12 cellular contexts compared by ENCODE assay signal in genomic region chr9:136531186-136531903, GRCh38. TPM values are rescaled to one million over a fixed set of nuclear protein-coding genes. Genes with fewer than 3 reads are reported as not detected.
DNase-seq lines count a peak whose midpoint lies in the region; ATAC-seq, FAIRE-seq and TF ChIP-seq lines count a peak whose summit lies in the region.
"Had no signal": no experiment of that assay in that cellular context is flagged by ENCODE, and none has a peak within 500 bp of the region (broad histone marks: within the 10 kb centered on the region; RNA-seq: fewer than 3 reads in every experiment).

No MANE protein-coding gene starts in this region.

- no peak overlapping the region for H3T11ph ChIP-seq in H9 (ENCODE audit: low read length)

- peaks cover 6 to 8% of the 10 kb centered on the region in 2 experiments for H3K9me3 Mint-ChIP-seq in H9
- no peaks in the 10 kb centered on the region for H3K9me3 Mint-ChIP-seq in activated T-cell treated with anti-CD3 and anti-CD28 coated beads, Interleukin-2, amount 50 U/mL, for 72 hours

- no peak overlapping the region for H3K4ac ChIP-seq in H9 (ENCODE audit: low read depth, low read length)

- 0 out of 5 replicates have a peak overlapping the region, but pooled peaks of 1 of the 2 experiments have one; percentile 23 for H3K4me3 Mint-ChIP-seq in H9
- H3K4me3 Mint-ChIP-seq in activated T-cell treated with anti-CD3 and anti-CD28 coated beads, Interleukin-2, amount 50 U/mL, for 72 hours = peak overlapping the region; percentile 43 to 86
- H3K4me3 Mint-ChIP-seq: activated CD8-positive, alpha-beta memory T cell treated with anti-CD3 and anti-CD28 coated beads, Interleukin-2, amount 10 ng/mL, durations not matched to agents 7 days and 5 days had no signal

- H3K9me3 ChIP-seq in H9 (ENCODE audit: control insufficient read depth, low read depth, low read length) (no peaks in the 10 kb centered on the region), gastrocnemius medialis (no peaks in the 10 kb centered on the region), small intestine (ENCODE audit: control insufficient read depth, low read depth) (no peaks in the 10 kb centered on the region)

- no peak overlapping the region for H3K18ac ChIP-seq in H9 (ENCODE audit: insufficient read length, low read depth, low read length)

- WGBS in H9 (ENCODE audit: extremely low coverage, insufficient read length, low lambda C conversion rate) = no CpG with 5 or more reads among the region's 37 CpGs
- 65 to 73% (median 69%) methylated on average over 32 to 37 of the region's 37 CpGs for WGBS in small intestine, 3 donors

- no peak overlapping the region for H2BK5ac ChIP-seq in H9 (ENCODE audit: insufficient read length, low read length)

- H2AK5ac ChIP-seq in H9 (ENCODE audit: insufficient read length, low read length) = no peak overlapping the region

- H3K23me2 ChIP-seq in H9 (ENCODE audit: insufficient read length, low read depth, low read length, poor library complexity, severe bottlenecking) = no peaks in the 10 kb centered on the region

- DNase-seq in H9 = no peak
- DNase-seq in activated T-cell treated with anti-CD3 and anti-CD28 coated beads, Interleukin-2, amount 50 U/mL, for 72 hours = no peak
- DNase-seq in gastrocnemius medialis = no peak
- no peak for DNase-seq in small intestine
- no peak for DNase-seq in G401 (ENCODE audit: low spot score)
- DNase-seq in GM20000 (ENCODE audit: low spot score) = no peak
- DNase-seq: activated CD8-positive, alpha-beta memory T cell treated with anti-CD3 and anti-CD28 coated beads, Interleukin-2, amount 10 ng/mL, durations not matched to agents 7 days and 5 days; aorta; COR-L47; midbrain; NCI-H1092 treated with DMSO at 0.1 percent for 48 hours had no signal

- H4K91ac ChIP-seq in H9 (ENCODE audit: insufficient read length, low read depth, low read length) = no peak overlapping the region

- no peaks in the 10 kb centered on the region for H3K27me3 Mint-ChIP-seq in H9 (ENCODE audit: low read depth)
- H3K27me3 Mint-ChIP-seq in activated T-cell treated with anti-CD3 and anti-CD28 coated beads, Interleukin-2, amount 50 U/mL, for 72 hours (ENCODE audit: low read depth) = no peaks in the 10 kb centered on the region
- H3K27me3 Mint-ChIP-seq: activated CD8-positive, alpha-beta memory T cell treated with anti-CD3 and anti-CD28 coated beads, Interleukin-2, amount 10 ng/mL, durations not matched to agents 7 days and 5 days had no signal

- H3K4me1 Mint-ChIP-seq in H9 = peaks cover 5 to 31% of the 10 kb centered on the region in 2 experiments
- peaks cover 44% of the 10 kb centered on the region for H3K4me1 Mint-ChIP-seq in activated T-cell treated with anti-CD3 and anti-CD28 coated beads, Interleukin-2, amount 50 U/mL, for 72 hours (ENCODE audit: low read depth)

- FAIRE-seq in small intestine (lab: Jason Lieb, UNC) = no peak

- no peak overlapping the region for H2AFZ ChIP-seq in H9 (ENCODE audit: low read length)

- H2BK20ac ChIP-seq in H9 (ENCODE audit: low read depth, low read length, poor library complexity, severe bottlenecking) = no peak overlapping the region

- H3K56ac ChIP-seq in H9 (ENCODE audit: insufficient read length, low read depth, low read length) = no peak overlapping the region

- no peak for ATAC-seq in activated T-cell treated with anti-CD3 and anti-CD28 coated beads, Interleukin-2, amount 50 U/mL, for 72 hours (replicated peaks in 1 of 2)
- no peak for ATAC-seq in gastrocnemius medialis
- ATAC-seq: activated CD8-positive, alpha-beta memory T cell treated with anti-CD3 and anti-CD28 coated beads, Interleukin-2, amount 10 ng/mL, durations not matched to agents 7 days and 5 days had no signal

- H3K9ac ChIP-seq in H9 (ENCODE audit: extremely low read depth, insufficient read length, low read length) = no peak overlapping the region

- no peak overlapping the region for H3K4me2 ChIP-seq in H9 (ENCODE audit: insufficient read depth, insufficient read length, low read length)

- H3K27ac Mint-ChIP-seq in H9 = peak overlapping the region; percentile 22 to 90 (median 79); a peak in 5 of 7 replicates
- H3K27ac Mint-ChIP-seq in activated T-cell treated with anti-CD3 and anti-CD28 coated beads, Interleukin-2, amount 50 U/mL, for 72 hours = peak overlapping the region; percentile 24

- no peak overlapping the region for H4K5ac ChIP-seq in H9 (ENCODE audit: insufficient read length, low read depth, low read length)

- H3K27ac ChIP-seq in H9 (ENCODE audit: insufficient read length, low read depth, low read length) (no peak overlapping the region), layer of hippocampus (ENCODE audit: low read depth, low read length) (peak overlapping the region; percentile 38), gastrocnemius medialis (peak overlapping the region in 3 of 4 donors; percentile 34 to 47 (median 46)), small intestine (ENCODE audit: low read depth in 1 of 2, low read length in 1 of 2) (peak overlapping the region in 1 of 2 donors; percentile 42)

- H4K8ac ChIP-seq in H9 (replicated peaks; ENCODE audit: insufficient read length, low read depth, low read length) = no peak overlapping the region

- H3K4me3 ChIP-seq in gastrocnemius medialis (no peak overlapping the region), small intestine (ENCODE audit: low read depth in 1 of 2, low read length in 2 of 2) (no peak overlapping the region)

- in situ Hi-C loops in gastrocnemius medialis (cut with MboI; ENCODE audit: low sequenced_read_pairs in 4 of 4) = no loop called here
- in situ Hi-C loops in G401 (cut with HindIII; ENCODE audit: low sequenced_read_pairs) = no loop called here

- H3K36me3 ChIP-seq in gastrocnemius medialis (no peaks in the 10 kb centered on the region), small intestine (ENCODE audit: control insufficient read depth in 2 of 2, insufficient read depth in 2 of 2, low read length in 2 of 2) (no peaks in the 10 kb centered on the region)

- no peak for TF ChIP-seq POLR2A in gastrocnemius medialis (IDR thresholded peaks at IDR 0.05)

- no peak overlapping the region for H3K14ac ChIP-seq in H9 (ENCODE audit: insufficient read depth, low read length)

- H2BK12ac ChIP-seq in H9 (ENCODE audit: insufficient read length, low read depth, low read length) = no peak overlapping the region

- H3K4me1 ChIP-seq in H9 (ENCODE audit: insufficient read depth, low read length) = no peaks in the 10 kb centered on the region
- H3K4me1 ChIP-seq in gastrocnemius medialis = peaks cover 37 to 40% of the 10 kb centered on the region in 2 donors
- peaks cover 14 to 26% of the 10 kb centered on the region in 2 donors for H3K4me1 ChIP-seq in small intestine (ENCODE audit: control insufficient read depth in 2 of 2, insufficient read depth in 1 of 2, low read depth in 1 of 2, low read length in 1 of 2)

- no peak overlapping the region for H2BK120ac ChIP-seq in H9 (ENCODE audit: low read depth, low read length, poor library complexity, severe bottlenecking)

- no peak for TF ChIP-seq CTCF in H9 (conservative IDR thresholded peaks at IDR 0.05)
- TF ChIP-seq CTCF in gastrocnemius medialis (IDR thresholded peaks at IDR 0.05 in 4 of 5, conservative IDR thresholded peaks at IDR 0.05 in 1 of 5) = no peak
- no peak for TF ChIP-seq CTCF in GM20000 (IDR thresholded peaks at IDR 0.05; ENCODE audit: extremely low read depth, missing control alignments)

- intact Hi-C loops in gastrocnemius medialis (cut with DNase I; ENCODE audit: low total_unique reads) = no loop called here

- peaks cover 7% of the 10 kb centered on the region for H3K79me1 ChIP-seq in H9 (ENCODE audit: insufficient read depth, low read depth, low read length, poor library complexity, severe bottlenecking)

- H3K27me3 ChIP-seq in H9 (ENCODE audit: insufficient read depth, low read length) (no peaks in the 10 kb centered on the region), layer of hippocampus (ENCODE audit: control insufficient read depth, insufficient read depth, low read length) (no peaks in the 10 kb centered on the region), gastrocnemius medialis (no peaks in the 10 kb centered on the region), small intestine (ENCODE audit: control insufficient read depth in 2 of 2, insufficient read depth in 2 of 2, low read length in 2 of 2) (no peaks in the 10 kb centered on the region)

- no peak overlapping the region for H3K23ac ChIP-seq in H9 (ENCODE audit: insufficient read length, low read depth, low read length)

- H3K36me3 Mint-ChIP-seq in H9 (ENCODE audit: insufficient read depth in 1 of 3, low read depth in 3 of 3) = peaks cover 4 to 5% (median 5%) of the 10 kb centered on the region in 3 experiments; a peak in 3 of 7 replicates
- H3K36me3 Mint-ChIP-seq in activated T-cell treated with anti-CD3 and anti-CD28 coated beads, Interleukin-2, amount 50 U/mL, for 72 hours (ENCODE audit: insufficient read depth in 2 of 2) = peaks cover 0 to 10% of the 10 kb centered on the region in 2 donors
- H3K36me3 Mint-ChIP-seq: activated CD8-positive, alpha-beta memory T cell treated with anti-CD3 and anti-CD28 coated beads, Interleukin-2, amount 10 ng/mL, durations not matched to agents 7 days and 5 days had no signal

- H4K20me1 ChIP-seq in H9 (ENCODE audit: control insufficient read depth, insufficient read depth, insufficient read length) = no peaks in the 10 kb centered on the region

- peaks cover 2% of the 10 kb centered on the region; the same call in 1 of the 2 replicates for H3K79me2 ChIP-seq in H9 (ENCODE audit: insufficient read depth, low read length)

- H2BK15ac ChIP-seq in H9 (ENCODE audit: low read depth, low read length) = no peak overlapping the region

RNA-seq across cellular contexts. Expression of gene NOTCH1, which starts 14.5 kb away (rescaled TPM):
- total RNA-seq in H9 (2021) (63.7 and 71.6 TPM in 2 replicates), gastrocnemius medialis (10 to 100 TPM in 1 of 4 donors, 1 to 10 TPM in 3; 6.3 to 15.4 (median 8.2) TPM)
- total RNA-seq in activated T-cell treated with anti-CD3 and anti-CD28 coated beads, Interleukin-2, amount 50 U/mL, for 72 hours = 10 to 100 TPM; 71.6 to 84.2 TPM
- polyA plus RNA-seq in small intestine = 10 to 100 TPM in 1 of 3 donors, 1 to 10 TPM in 2; 1.8 to 19.8 (median 1.9) TPM
- total RNA-seq in G401 (2014; rRNA removed; shearing (Covaris generic)) = 10.9 and 13.8 TPM in 2 replicates

RNA-seq across cellular contexts. Expression of gene SEC16A, which starts 48.5 kb away (rescaled TPM):
- total RNA-seq in H9 (2021) = 52.1 and 56.4 TPM in 2 replicates
- 10 to 100 TPM; 69.5 to 74.5 TPM for total RNA-seq in activated T-cell treated with anti-CD3 and anti-CD28 coated beads, Interleukin-2, amount 50 U/mL, for 72 hours
- total RNA-seq in gastrocnemius medialis = 10 to 100 TPM; 23.9 to 50.4 (median 46.6) TPM
- polyA plus RNA-seq in small intestine = 10 to 100 TPM; 37.4 to 41.1 (median 38.2) TPM
- total RNA-seq in G401 (2014; rRNA removed; shearing (Covaris generic)) = 4.1 and 7.2 TPM in 2 replicates
